In genomic region chr3:94310736-94311135, GRCh38 we compare ENCODE assay signal across 27 cellular contexts.
"Had no signal": no experiment of that assay in that cellular context is flagged by ENCODE, and none has a peak within 500 bp of the region (broad histone marks: within the 10 kb centered on the region; RNA-seq: fewer than 3 reads in every experiment).

No MANE protein-coding gene starts in this region.

- H3K79me2 ChIP-seq: parathyroid adenoma had no signal

- H3K4me1 Mint-ChIP-seq: naive thymus-derived CD4-positive, alpha-beta T cell; natural killer cell; stimulated activated effector memory CD8-positive, alpha-beta T cell treated with anti-CD3 and anti-CD28 coated beads, Interleukin-12 subunit alpha, Interleukin-12 subunit beta, amount 100 ng/mL, for 72 hours; stimulated activated naive B cell treated with anti-CD40 and anti-IgM and Interleukin-4, amounts not matched to agents 10 μg/mL and 1 μg/mL and 100 μg/mL, for 72 hours had no signal

- H3K4me3 Mint-ChIP-seq: naive thymus-derived CD4-positive, alpha-beta T cell; natural killer cell; nephron; neural progenitor cell; stimulated activated effector memory CD8-positive, alpha-beta T cell treated with anti-CD3 and anti-CD28 coated beads, Interleukin-12 subunit alpha, Interleukin-12 subunit beta, amount 100 ng/mL, for 72 hours; stimulated activated naive B cell treated with anti-CD40 and anti-IgM and Interleukin-4, amounts not matched to agents 10 μg/mL and 1 μg/mL and 100 μg/mL, for 72 hours; stimulated activated naive CD8-positive, alpha-beta T cell treated with anti-CD3 and anti-CD28 coated beads, Interleukin-15, Interleukin-2, amounts not matched to agents 100 ng/mL and 50 ng/mL, for 24 hours; type B pancreatic cell had no signal

- H3K9ac ChIP-seq: neural progenitor cell, parathyroid adenoma had no signal

- H3K9me3 Mint-ChIP-seq: nephron; neural progenitor cell; stimulated activated naive CD8-positive, alpha-beta T cell treated with anti-CD3 and anti-CD28 coated beads, Interleukin-15, Interleukin-2, amounts not matched to agents 100 ng/mL and 50 ng/mL, for 24 hours; type B pancreatic cell had no signal

- H3K9me3 ChIP-seq: ovary, psoas muscle, right lobe of liver, stomach, tibial artery, transverse colon, upper lobe of right lung, uterus had no signal

- DNase-seq: naive thymus-derived CD4-positive, alpha-beta T cell; natural killer cell; occipital lobe; ovary; posterior cingulate gyrus; psoas muscle; right cardiac atrium; right lobe of liver; small intestine; stimulated activated CD4-positive, alpha-beta T cell treated with anti-CD3 and anti-CD28 coated beads, Interleukin-15, amount 100 ng/mL, for 24 hours; stimulated activated CD4-positive, alpha-beta T cell treated with anti-CD3 and anti-CD28 coated beads, Interleukin-2, amount 100 ng/mL, for 24 hours; stimulated activated CD4-positive, alpha-beta T cell treated with anti-CD3 and anti-CD28 coated beads, Interleukin-2, amount 100 ng/mL, for 48 hours; stimulated activated CD4-positive, alpha-beta T cell treated with anti-CD3 and anti-CD28 coated beads, Interleukin-4, amount 100 ng/mL, for 24 hours; stimulated activated naive B cell treated with anti-CD40 and anti-IgM and Interleukin-4, amounts not matched to agents 10 μg/mL and 1 μg/mL and 100 μg/mL, for 72 hours; stimulated activated naive CD4-positive, alpha-beta T cell treated with Interleukin-2 at 50 U/mL for 16 hours; stomach; tibial artery; transverse colon; upper lobe of right lung; uterus had no signal

- H3K4me2 ChIP-seq: neural progenitor cell had no signal

- H3K27me3 Mint-ChIP-seq: naive thymus-derived CD4-positive, alpha-beta T cell; progenitor cell of endocrine pancreas; stimulated activated naive B cell treated with anti-CD40 and anti-IgM and Interleukin-4, amounts not matched to agents 10 μg/mL and 1 μg/mL and 100 μg/mL, for 72 hours; type B pancreatic cell had no signal

- H3K4me3 ChIP-seq: neural progenitor cell, ovary, psoas muscle, right lobe of liver, stomach, tibial artery, transverse colon, upper lobe of right lung, uterus had no signal

- H3K27me3 ChIP-seq: neural progenitor cell, ovary, right lobe of liver, stomach, tibial artery, transverse colon, upper lobe of right lung, uterus had no signal

- H3K36me3 ChIP-seq: neural progenitor cell, ovary, right lobe of liver, stomach, tibial artery, transverse colon, upper lobe of right lung, uterus had no signal

- H3K27ac ChIP-seq: neural progenitor cell, ovary, parathyroid adenoma, psoas muscle, right lobe of liver, stomach, tibial artery, transverse colon, upper lobe of right lung had no signal

- H3K36me3 Mint-ChIP-seq: naive thymus-derived CD4-positive, alpha-beta T cell; natural killer cell; neural progenitor cell; stimulated activated effector memory CD8-positive, alpha-beta T cell treated with anti-CD3 and anti-CD28 coated beads, Interleukin-12 subunit alpha, Interleukin-12 subunit beta, amount 100 ng/mL, for 72 hours; stimulated activated naive B cell treated with anti-CD40 and anti-IgM and Interleukin-4, amounts not matched to agents 10 μg/mL and 1 μg/mL and 100 μg/mL, for 72 hours; type B pancreatic cell had no signal

- H3K4me1 ChIP-seq: parathyroid adenoma, psoas muscle, right lobe of liver, tibial artery, uterus had no signal

- ATAC-seq: naive thymus-derived CD4-positive, alpha-beta T cell; natural killer cell; psoas muscle; right cardiac atrium; right lobe of liver; stimulated activated effector memory CD8-positive, alpha-beta T cell treated with anti-CD3 and anti-CD28 coated beads, Interleukin-12 subunit alpha, Interleukin-12 subunit beta, amount 100 ng/mL, for 72 hours; stimulated activated naive B cell treated with anti-CD40 and anti-IgM and Interleukin-4, amounts not matched to agents 10 μg/mL and 1 μg/mL and 100 μg/mL, for 72 hours; upper lobe of right lung had no signal

- H3K27ac Mint-ChIP-seq: naive thymus-derived CD4-positive, alpha-beta T cell; natural killer cell; neural progenitor cell; progenitor cell of endocrine pancreas; stimulated activated effector memory CD8-positive, alpha-beta T cell treated with anti-CD3 and anti-CD28 coated beads, Interleukin-12 subunit alpha, Interleukin-12 subunit beta, amount 100 ng/mL, for 72 hours; stimulated activated naive B cell treated with anti-CD40 and anti-IgM and Interleukin-4, amounts not matched to agents 10 μg/mL and 1 μg/mL and 100 μg/mL, for 72 hours; stimulated activated naive CD8-positive, alpha-beta T cell treated with anti-CD3 and anti-CD28 coated beads, Interleukin-15, Interleukin-2, amounts not matched to agents 100 ng/mL and 50 ng/mL, for 24 hours; type B pancreatic cell had no signal
